ENCODE assay signal across 1 cellular context in genomic region chr12:40832668-40833067, GRCh38.
TF ChIP-seq lines count a peak whose summit lies in the region.

No MANE protein-coding gene starts in this region.

TF ChIP-seq in GM23338, 12 proteins besides CTCF, POLR2A, EP300 and RAD21 (continued from another document):
- no peak for TF ChIP-seq REST (IDR thresholded peaks at IDR 0.05; ENCODE audit: unreplicated experiment)
- no peak for TF ChIP-seq CREB1 (CRISPR knock-in tag; IDR thresholded peaks at IDR 0.05; ENCODE audit: low read depth)
- TF ChIP-seq EZH2 (IDR thresholded peaks at IDR 0.05; ENCODE audit: low read depth, unreplicated experiment), result no peak
- no peak for TF ChIP-seq JUNB (IDR thresholded peaks at IDR 0.05; ENCODE audit: unreplicated experiment)
- no peak for TF ChIP-seq EZH2phosphoT487 (IDR thresholded peaks at IDR 0.05; ENCODE audit: unreplicated experiment)
